Comparison of ENCODE assay signal across 22 cellular contexts in genomic region chr16:89538286-89538685, GRCh38. TPM values are rescaled to one million over a fixed set of nuclear protein-coding genes. Genes with fewer than 3 reads are reported as not detected.
A peak's percentile ranks its signal among the peaks of the same experiment; 100 is the strongest.
DNase-seq lines count a peak whose midpoint lies in the region; ATAC-seq and TF ChIP-seq lines count a peak whose summit lies in the region.
"Had no signal": no experiment of that assay in that cellular context is flagged by ENCODE, and none has a peak within 500 bp of the region (broad histone marks: within the 10 kb centered on the region; RNA-seq: fewer than 3 reads in every experiment).

No MANE protein-coding gene starts in this region.

- no peak for DNase-seq in CD8-positive, alpha-beta T cell
- DNase-seq in T-helper 17 cell (no peak), dorsolateral prefrontal cortex (no peak), substantia nigra (lab: John Stamatoyannopoulos, UW) (no peak), kidney tubule cell (ENCODE audit: low spot score) (no peak), cerebellum (ENCODE audit: low spot score) (no peak), dedifferentiated amniotic fluid mesenchymal stem cell (ENCODE audit: extremely low spot score) (no peak)
- DNase-seq: Calu3; CD8-positive, alpha-beta memory T cell; DMS153; GM23248; Karpas-422; MV-4-11; NCI-H1105 treated with DMSO at 0.1 percent for 48 hours; NCI-H2029 treated with DMSO at 0.1 percent for 48 hours; NCI-H226; NCI-H510A treated with DMSO at 0.1 percent for 48 hours; NCI-H774; Peyer's patch; SJCRH30 had no signal

- no peaks in the 10 kb centered on the region for H3K27me3 Mint-ChIP-seq in CD8-positive, alpha-beta T cell (ENCODE audit: low read depth)
- no peaks in the 10 kb centered on the region for H3K27me3 Mint-ChIP-seq in T-helper 17 cell
- H3K27me3 Mint-ChIP-seq: CD8-positive, alpha-beta memory T cell had no signal

- no peak for ATAC-seq in CD8-positive, alpha-beta T cell
- ATAC-seq in T-helper 17 cell = no peak

- no peaks in the 10 kb centered on the region for H3K27me3 ChIP-seq in CD8-positive, alpha-beta T cell (ENCODE audit: insufficient read depth, low read length)
- no peaks in the 10 kb centered on the region for H3K27me3 ChIP-seq in dorsolateral prefrontal cortex
- H3K27me3 ChIP-seq: Peyer's patch, SJCRH30 had no signal

- H3K36me3 Mint-ChIP-seq in CD8-positive, alpha-beta T cell = peaks cover 49% of the 10 kb centered on the region
- peaks cover 2% of the 10 kb centered on the region for H3K36me3 Mint-ChIP-seq in T-helper 17 cell (ENCODE audit: low read depth)

- peaks cover 25% of the 10 kb centered on the region for H3K36me3 ChIP-seq in CD8-positive, alpha-beta T cell (ENCODE audit: insufficient read depth, low read length)

- H3K27ac ChIP-seq in CD8-positive, alpha-beta T cell (ENCODE audit: low read depth, low read length) = no peak overlapping the region
- H3K27ac ChIP-seq in dorsolateral prefrontal cortex (peak overlapping the region in 55 of 59 donors; percentile 70 to 97 (median 89)), substantia nigra (ENCODE audit: low read depth, low read length, poor library complexity, severe bottlenecking) (peak overlapping the region; percentile 91)
- H3K27ac ChIP-seq: GM23248, Peyer's patch, SJCRH30 had no signal

- no peaks in the 10 kb centered on the region for H3K9me3 Mint-ChIP-seq in CD8-positive, alpha-beta T cell
- H3K9me3 Mint-ChIP-seq: CD8-positive, alpha-beta memory T cell had no signal

- CTCF ChIA-PET in CD8-positive, alpha-beta T cell (lab: Charles Lee) = interaction anchor here (1.2 to 1.9 kb wide), 2 partner anchors 11 to 19 kb away, joined by 3 to 7 read pairs; no protein-coding TSS in a partner anchor

- peaks cover 24% of the 10 kb centered on the region for H3K4me1 ChIP-seq in CD8-positive, alpha-beta T cell (ENCODE audit: insufficient read depth, low read length)
- H3K4me1 ChIP-seq: HAP-1 had no signal

- H3K4me3 Mint-ChIP-seq in CD8-positive, alpha-beta T cell = no peak overlapping the region
- H3K4me3 Mint-ChIP-seq in T-helper 17 cell = no peak overlapping the region
- H3K4me3 Mint-ChIP-seq: CD8-positive, alpha-beta memory T cell had no signal

- no peak for TF ChIP-seq CTCF in CD8-positive, alpha-beta T cell (IDR thresholded peaks at IDR 0.05)
- TF ChIP-seq CTCF in dorsolateral prefrontal cortex (IDR thresholded peaks at IDR 0.05 in 54 of 56, conservative IDR thresholded peaks at IDR 0.05 in 2 of 56; ENCODE audit: low read depth in 1 of 56, partially characterized antibody in 56 of 56) = no peak

- H3K27ac Mint-ChIP-seq in CD8-positive, alpha-beta T cell = peak overlapping the region; percentile 52
- H3K27ac Mint-ChIP-seq in T-helper 17 cell = peak overlapping the region; percentile 32

- no peak overlapping the region for H3K4me3 ChIP-seq in CD8-positive, alpha-beta T cell (ENCODE audit: low read depth, low read length)
- H3K4me3 ChIP-seq in dorsolateral prefrontal cortex = no peak overlapping the region
- H3K4me3 ChIP-seq: GM23248, HAP-1, Peyer's patch, SJCRH30 had no signal

- peaks cover 25% of the 10 kb centered on the region for H3K4me1 Mint-ChIP-seq in CD8-positive, alpha-beta T cell (ENCODE audit: low read depth)
- H3K4me1 Mint-ChIP-seq in T-helper 17 cell = peaks cover 17% of the 10 kb centered on the region

- H3K9me3 ChIP-seq in CD8-positive, alpha-beta T cell (ENCODE audit: low read length) = no peaks in the 10 kb centered on the region
- no peaks in the 10 kb centered on the region for H3K9me3 ChIP-seq in T-helper 17 cell (ENCODE audit: control insufficient read depth, low read length, poor library complexity, severe bottlenecking)
- H3K9me3 ChIP-seq: HAP-1, Peyer's patch, SJCRH30 had no signal

- intact Hi-C loops in CD8-positive, alpha-beta T cell (cut with DNase I, micrococcal nuclease) = no loop called here
- intact Hi-C loops in dorsolateral prefrontal cortex (cut with DNase I) = no loop called here

- POLR2A ChIA-PET in CD8-positive, alpha-beta T cell (lab: Charles Lee) = no interaction called here

RNA-seq across cellular contexts. Expression of gene RPL13, which starts 22.2 kb away (rescaled TPM):
- 1,000 to 10,000 TPM; 4,632 to 4,668 TPM for total RNA-seq in CD8-positive, alpha-beta T cell
- total RNA-seq in T-helper 17 cell (1,000 to 10,000 TPM; 4,192 to 4,476 TPM), dorsolateral prefrontal cortex (100 to 1,000 TPM; 467 to 932 (median 664) TPM), cerebellum (1,241 TPM)

RNA-seq across cellular contexts. Expression of gene SPG7, which starts 30.1 kb away (rescaled TPM):
- 100 to 1,000 TPM; 159 to 180 TPM for total RNA-seq in CD8-positive, alpha-beta T cell
- 100 to 1,000 TPM; 140 to 154 TPM for total RNA-seq in T-helper 17 cell
- total RNA-seq in dorsolateral prefrontal cortex = 100 to 1,000 TPM; 115 to 276 (median 151) TPM
- 102 TPM for total RNA-seq in cerebellum

RNA-seq across cellular contexts. Expression of gene CPNE7, which starts 37.3 kb away (rescaled TPM):
- total RNA-seq in CD8-positive, alpha-beta T cell = 1 to 10 TPM in 1 of 2 experiments, under 1 TPM in 1; 0.72 to 1.8 TPM
- total RNA-seq in T-helper 17 cell = 1 to 10 TPM; 4.7 to 8.2 TPM
- total RNA-seq in dorsolateral prefrontal cortex = 10 to 100 TPM in 116 of 120 experiments, 1 to 10 TPM in 4; 6.2 to 47.0 (median 21.1) TPM
- 8.8 TPM for total RNA-seq in cerebellum
- total RNA-seq: OCI-LY7, SJCRH30 had no signal

RNA-seq across cellular contexts. Expression of gene ANKRD11, which starts 47.9 kb away (rescaled TPM):
- 100 to 1,000 TPM; 257 to 260 TPM for total RNA-seq in CD8-positive, alpha-beta T cell
- 100 to 1,000 TPM; 197 to 251 TPM for total RNA-seq in T-helper 17 cell
- 100 to 1,000 TPM; 131 to 216 (median 167) TPM for total RNA-seq in dorsolateral prefrontal cortex
- total RNA-seq in cerebellum = 49.4 TPM
